ENCODE assay signal across 31 cellular contexts in the genomic region with DNA sequence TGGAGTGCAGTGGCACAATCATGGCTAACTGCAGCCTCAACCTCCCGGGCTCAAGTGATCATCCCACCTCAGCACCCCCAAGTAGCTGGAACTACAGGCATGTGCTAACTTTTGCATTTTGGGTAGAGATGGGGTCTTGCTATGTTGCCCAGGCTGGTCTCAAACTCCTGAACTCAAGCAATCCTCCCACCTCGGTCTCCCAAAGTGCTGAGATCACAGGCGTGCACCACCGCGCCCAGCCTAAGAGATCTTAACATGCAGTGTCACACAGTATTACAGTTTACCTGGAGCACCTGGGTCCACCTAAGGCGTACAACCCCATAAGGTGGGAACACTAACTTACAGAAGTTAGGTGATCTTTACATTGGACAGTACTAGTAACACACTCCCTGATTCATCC.
"Had no signal": no experiment of that assay in that cellular context is flagged by ENCODE, and none has a peak within 500 bp of the region (broad histone marks: within the 10 kb centered on the region; RNA-seq: fewer than 3 reads in every experiment).

No MANE protein-coding gene starts in this region.

- H3K4me3 Mint-ChIP-seq: natural killer cell; nephron; neural progenitor cell; stimulated activated memory B cell treated with anti-CD40 and anti-IgM and Interleukin-4, amounts not matched to agents 10 μg/mL and 1 μg/mL and 100 μg/mL, for 72 hours; stimulated activated naive CD8-positive, alpha-beta T cell treated with anti-CD3 and anti-CD28 coated beads, Interleukin-15, amount 100 ng/mL, for 72 hours; type B pancreatic cell had no signal

- H3K27me3 ChIP-seq: neural progenitor cell, ovary, spleen, suprapubic skin, testis, tibial artery, transverse colon, upper lobe of right lung, uterus had no signal

- H3K4me3 ChIP-seq: neural progenitor cell, ovary, psoas muscle, skin epidermis, smooth muscle cell, spleen, suprapubic skin, testis, tibial artery, transverse colon, upper lobe of right lung, uterus had no signal

- H3K9me3 ChIP-seq: ovary, psoas muscle, spleen, suprapubic skin, testis, tibial artery, transverse colon, upper lobe of right lung, uterus had no signal

- H3K27me3 Mint-ChIP-seq: progenitor cell of endocrine pancreas; stimulated activated memory B cell treated with anti-CD40 and anti-IgM and Interleukin-4, amounts not matched to agents 10 μg/mL and 1 μg/mL and 100 μg/mL, for 72 hours; stimulated activated naive CD8-positive, alpha-beta T cell treated with anti-CD3 and anti-CD28 coated beads, Interleukin-15, amount 100 ng/mL, for 72 hours; type B pancreatic cell had no signal

- H3K4me1 Mint-ChIP-seq: neural progenitor cell; stimulated activated memory B cell treated with anti-CD40 and anti-IgM and Interleukin-4, amounts not matched to agents 10 μg/mL and 1 μg/mL and 100 μg/mL, for 72 hours; stimulated activated naive CD8-positive, alpha-beta T cell treated with anti-CD3 and anti-CD28 coated beads, Interleukin-15, amount 100 ng/mL, for 72 hours had no signal

- H3K36me3 ChIP-seq: neural progenitor cell, ovary, uterus had no signal

- H3K27ac ChIP-seq: neural progenitor cell, ovary, parathyroid adenoma, psoas muscle, skin epidermis, spleen, suprapubic skin, testis, tibial artery, transverse colon, upper lobe of right lung, uterus had no signal

- H3K27ac Mint-ChIP-seq: natural killer cell; nephron; neural progenitor cell; progenitor cell of endocrine pancreas; stimulated activated memory B cell treated with anti-CD40 and anti-IgM and Interleukin-4, amounts not matched to agents 10 μg/mL and 1 μg/mL and 100 μg/mL, for 72 hours; stimulated activated naive CD8-positive, alpha-beta T cell treated with anti-CD3 and anti-CD28 coated beads, Interleukin-15, amount 100 ng/mL, for 72 hours; type B pancreatic cell had no signal

- ATAC-seq: natural killer cell; psoas muscle; right cardiac atrium; sciatic nerve; stimulated activated memory B cell treated with anti-CD40 and anti-IgM and Interleukin-4, amounts not matched to agents 10 μg/mL and 1 μg/mL and 100 μg/mL, for 72 hours; stimulated activated naive CD8-positive, alpha-beta T cell treated with anti-CD3 and anti-CD28 coated beads, Interleukin-15, amount 100 ng/mL, for 72 hours; stimulated activated naive CD8-positive, alpha-beta T cell treated with anti-CD3 and anti-CD28 coated beads, Interleukin-15, Interleukin-2, amounts not matched to agents 100 U/mL and 50 U/mL, for 24 hours; upper lobe of right lung had no signal

- H3K36me3 Mint-ChIP-seq: natural killer cell had no signal

- H3K9ac ChIP-seq: neural progenitor cell, parathyroid adenoma had no signal

- H3K4me1 ChIP-seq: parathyroid adenoma, testis, tibial artery, transverse colon, upper lobe of right lung, uterus had no signal

- DNase-seq: natural killer cell; occipital lobe; ovary; posterior cingulate gyrus; psoas muscle; right cardiac atrium; spleen; stimulated activated CD4-positive, alpha-beta T cell treated with anti-CD3 and anti-CD28 coated beads, Interleukin-12 subunit alpha, Interleukin-12 subunit beta, amount 100 ng/mL, for 4 hours; stimulated activated CD4-positive, alpha-beta T cell treated with anti-CD3 and anti-CD28 coated beads, Interleukin-1b, Interleukin-23, amount 100 ng/mL, for 48 hours; stimulated activated CD4-positive, alpha-beta T cell treated with anti-CD3 and anti-CD28 coated beads, Interleukin-4, amount 100 ng/mL, for 1 hour; stimulated activated CD4-positive, alpha-beta T cell treated with anti-CD3 and anti-CD28 coated beads, Interleukin-4, amount 100 ng/mL, for 4 hours; stimulated activated CD8-positive, alpha-beta memory T cell treated with anti-CD3 and anti-CD28 coated beads, Interleukin-4, amount 100 ng/mL, for 48 hours; stimulated activated naive CD4-positive, alpha-beta T cell; stimulated activated naive CD8-positive, alpha-beta T cell treated with anti-CD3 and anti-CD28 coated beads, Interleukin-15, amount 100 ng/mL, for 72 hours; stimulated activated naive CD8-positive, alpha-beta T cell treated with anti-CD3 and anti-CD28 coated beads, Interleukin-15, Interleukin-2, amounts not matched to agents 100 U/mL and 50 U/mL, for 24 hours; substantia nigra; testis; tibial artery; transverse colon; upper lobe of right lung; uterus had no signal

- H3K9me3 Mint-ChIP-seq: natural killer cell; nephron; neural progenitor cell; stimulated activated memory B cell treated with anti-CD40 and anti-IgM and Interleukin-4, amounts not matched to agents 10 μg/mL and 1 μg/mL and 100 μg/mL, for 72 hours; stimulated activated naive CD8-positive, alpha-beta T cell treated with anti-CD3 and anti-CD28 coated beads, Interleukin-15, amount 100 ng/mL, for 72 hours had no signal
